ENCODE assay signal across 17 cellular contexts in genomic region chr5:65919773-65920172, GRCh38.
"Had no signal": no experiment of that assay in that cellular context is flagged by ENCODE, and none has a peak within 500 bp of the region (broad histone marks: within the 10 kb centered on the region; RNA-seq: fewer than 3 reads in every experiment).

No MANE protein-coding gene starts in this region.

- H3K27me3 Mint-ChIP-seq: activated B cell treated with CpG ODN at 0.5 μM for 24 hours had no signal

- H3K36me3 Mint-ChIP-seq: brain, neural progenitor cell had no signal

- H3K27me3 ChIP-seq: gastroesophageal sphincter, tibial artery had no signal

- H3K4me3 ChIP-seq: gastroesophageal sphincter, neural progenitor cell, tibial artery had no signal

- H3K9ac ChIP-seq: neural progenitor cell had no signal

- H3K9me3 ChIP-seq: gastroesophageal sphincter, tibial artery had no signal

- H2AFZ ChIP-seq: neural progenitor cell had no signal

- H3K9me3 Mint-ChIP-seq: activated B cell treated with CpG ODN at 0.5 μM for 24 hours; activated CD4-positive, alpha-beta T cell treated with anti-CD3 and anti-CD28 coated beads, Interleukin-2, amount 10 ng/mL, durations not matched to agents 7 days and 5 days; activated T-helper 2 cell treated with anti-CD3 and anti-CD28 coated beads, Interferon-gamma antibody, Interleukin-2, Interleukin-4, amounts not matched to agents 10 μg/mL and 5 μg/mL and 100 μg/mL, durations not matched to agents 14 hours and 24 hours and 36 hours; brain; neural progenitor cell; stimulated activated effector memory CD8-positive, alpha-beta T cell treated with anti-CD3 and anti-CD28 coated beads, Interleukin-12 subunit alpha, Interleukin-12 subunit beta, amount 100 ng/mL, for 72 hours had no signal

- H3K36me3 ChIP-seq: gastroesophageal sphincter, neural progenitor cell, tibial artery had no signal

- H3K4me3 Mint-ChIP-seq: activated B cell treated with CpG ODN at 0.5 μM for 24 hours; activated CD4-positive, alpha-beta T cell treated with anti-CD3 and anti-CD28 coated beads, Interleukin-2, amount 10 ng/mL, durations not matched to agents 7 days and 5 days; neural progenitor cell; stimulated activated effector memory CD8-positive, alpha-beta T cell treated with anti-CD3 and anti-CD28 coated beads, Interleukin-12 subunit alpha, Interleukin-12 subunit beta, amount 100 ng/mL, for 72 hours had no signal

- DNase-seq: activated B cell treated with CpG ODN at 0.5 μM for 24 hours; activated CD4-positive, alpha-beta T cell treated with anti-CD3 and anti-CD28 coated beads, Interleukin-2, amount 10 ng/mL, durations not matched to agents 7 days and 5 days; activated naive CD4-positive, alpha-beta T cell treated with anti-CD3 and anti-CD28 coated beads, Interleukin-2, amount 50 U/mL, for 16 hours; amniotic stem cell; dermis blood vessel endothelial cell; erythroblast; kidney; mesendoderm; right cardiac atrium; T-helper 2 cell; tibial artery had no signal

- ATAC-seq: gastroesophageal sphincter; right cardiac atrium; stimulated activated effector memory CD8-positive, alpha-beta T cell treated with anti-CD3 and anti-CD28 coated beads, Interleukin-12 subunit alpha, Interleukin-12 subunit beta, amount 100 ng/mL, for 72 hours had no signal

- H3K27ac Mint-ChIP-seq: activated B cell treated with CpG ODN at 0.5 μM for 24 hours; activated CD4-positive, alpha-beta T cell treated with anti-CD3 and anti-CD28 coated beads, Interleukin-2, amount 10 ng/mL, durations not matched to agents 7 days and 5 days; activated T-helper 2 cell treated with anti-CD3 and anti-CD28 coated beads, Interferon-gamma antibody, Interleukin-2, Interleukin-4, amounts not matched to agents 10 μg/mL and 5 μg/mL and 100 μg/mL, durations not matched to agents 14 hours and 24 hours and 36 hours; brain; neural progenitor cell; stimulated activated effector memory CD8-positive, alpha-beta T cell treated with anti-CD3 and anti-CD28 coated beads, Interleukin-12 subunit alpha, Interleukin-12 subunit beta, amount 100 ng/mL, for 72 hours had no signal

- FAIRE-seq: kidney, TTC549 had no signal

- H3K27ac ChIP-seq: gastroesophageal sphincter, neural progenitor cell, tibial artery had no signal

- H3K4me2 ChIP-seq: neural progenitor cell had no signal
